In the genomic region with DNA sequence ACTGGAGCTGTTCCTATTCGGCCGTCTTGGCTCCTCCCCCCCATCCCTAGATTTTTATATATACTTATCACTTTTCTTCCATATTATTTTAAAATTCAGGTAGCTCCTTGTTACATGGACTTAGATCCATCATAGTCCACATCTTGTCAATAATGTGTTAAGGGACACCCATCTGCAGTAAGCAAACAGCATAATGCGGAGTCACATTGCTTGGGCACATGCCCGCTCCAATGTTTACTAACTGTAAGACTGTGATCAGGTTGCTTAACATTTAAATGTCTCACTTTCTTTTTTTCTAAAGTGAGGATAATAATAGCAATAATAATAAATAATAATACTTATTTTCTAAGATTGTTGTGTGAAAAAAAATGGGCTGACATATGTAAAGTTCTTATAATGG, we compare ENCODE assay signal across 26 cellular contexts.
DNase-seq lines count a peak whose midpoint lies in the region; ATAC-seq, FAIRE-seq and TF ChIP-seq lines count a peak whose summit lies in the region.
"Had no signal": no experiment of that assay in that cellular context is flagged by ENCODE, and none has a peak within 500 bp of the region (broad histone marks: within the 10 kb centered on the region; RNA-seq: fewer than 3 reads in every experiment).

No MANE protein-coding gene starts in this region.

- WGBS in prostate gland: 55% methylated on average over 4 of the region's 4 CpGs

- DNase-seq in DMS53 (lab: John Stamatoyannopoulos, UW): peak; percentile 35
- DNase-seq in DMS53 treated with DMSO at 0.1 percent for 48 hours (lab: John Stamatoyannopoulos, UW; ENCODE audit: unreplicated experiment): no peak
- DNase-seq in NCI-H345 (lab: John Stamatoyannopoulos, UW): peak; percentile 1
- DNase-seq in bronchial epithelial cell (ENCODE audit: low read depth): peak; percentile 8
- DNase-seq in prostate gland (ENCODE audit: low spot score): peak; percentile 11
- no peak for DNase-seq in kidney
- DNase-seq in DMS153 (lab: John Stamatoyannopoulos, UW): no peak
- DNase-seq: Calu3; CD8-positive, alpha-beta T cell; EL; GF-D8; H9; HFFc6; KBM-7; NCI-H1092; NCI-H146; NCI-H2029 treated with DMSO at 0.1 percent for 48 hours; NCI-H774; NK-92 treated with Interleukin-12 subunit alpha and Interleukin-12 subunit beta, amount 100 ng/mL, for 24 hours; SJCRH30; T-cell had no signal

- TF ChIP-seq POLR2A in prostate gland (IDR thresholded peaks at IDR 0.05): no peak

- H3K27me3 ChIP-seq in bronchial epithelial cell (ENCODE audit: control insufficient read depth, insufficient read depth, low read length): no peaks in the 10 kb centered on the region
- H3K27me3 ChIP-seq in prostate gland (replicated peaks; ENCODE audit: insufficient read depth): no peaks in the 10 kb centered on the region
- H3K27me3 ChIP-seq: BLaER1 treated with 17β-estradiol and CSF1 and Interleukin-3, amounts not matched to agents 10 nM and 100 nM; SJCRH30 had no signal

- no peak overlapping the region for H3K4me3 ChIP-seq in bronchial epithelial cell (ENCODE audit: low read depth, low read length)
- H3K4me3 ChIP-seq in prostate gland: no peak overlapping the region
- H3K4me3 ChIP-seq in kidney (ENCODE audit: low read length in 2 of 2): no peak overlapping the region
- H3K4me3 ChIP-seq: BLaER1 treated with 17β-estradiol and CSF1 and Interleukin-3, amounts not matched to agents 10 nM and 100 nM; SJCRH30 had no signal

- no peak for FAIRE-seq in bronchial epithelial cell (lab: Jason Lieb, UNC)
- no peak for FAIRE-seq in kidney (lab: Jason Lieb, UNC)

- H3K36me3 ChIP-seq in bronchial epithelial cell (ENCODE audit: control insufficient read depth, insufficient read depth, low read length): no peaks in the 10 kb centered on the region
- H3K36me3 ChIP-seq in prostate gland: no peaks in the 10 kb centered on the region
- no peaks in the 10 kb centered on the region for H3K36me3 ChIP-seq in kidney (ENCODE audit: control insufficient read depth in 1 of 2, insufficient read depth in 2 of 2, low read length in 2 of 2)
- H3K36me3 ChIP-seq: BLaER1 treated with 17β-estradiol and CSF1 and Interleukin-3, amounts not matched to agents 10 nM and 100 nM; SJCRH30 had no signal

- H3K4me1 ChIP-seq in prostate gland (replicated peaks) (no peaks in the 10 kb centered on the region), kidney (ENCODE audit: control insufficient read depth in 1 of 2, insufficient read depth in 1 of 2, low read depth in 1 of 2, low read length in 2 of 2) (no peaks in the 10 kb centered on the region)

- intact Hi-C loops in prostate gland (cut with DNase I) (no loop called here), kidney (cut with DNase I) (no loop called here)

- ATAC-seq in GM18870 (IDR thresholded peaks at IDR 0.05; ENCODE audit: unreplicated experiment): no peak
- ATAC-seq: CD8-positive, alpha-beta T cell; Panc1; T-cell had no signal

- no peak for TF ChIP-seq CTCF in bronchial epithelial cell (IDR thresholded peaks at IDR 0.05; ENCODE audit: insufficient read depth, low read length, severe bottlenecking)
- no peak for TF ChIP-seq CTCF in prostate gland (IDR thresholded peaks at IDR 0.05)
- no peak for TF ChIP-seq CTCF in kidney (IDR thresholded peaks at IDR 0.05; ENCODE audit: borderline replicate concordance, extremely low read depth, insufficient read depth)

- no peak overlapping the region for H3K9ac ChIP-seq in kidney (ENCODE audit: low read length in 2 of 2)
- H3K9ac ChIP-seq: BLaER1 treated with 17β-estradiol and CSF1 and Interleukin-3, amounts not matched to agents 10 nM and 100 nM had no signal

- H3K27ac ChIP-seq in prostate gland: no peak overlapping the region
- no peak overlapping the region for H3K27ac ChIP-seq in kidney (ENCODE audit: low read depth in 2 of 2, low read length in 2 of 2)
- H3K27ac ChIP-seq: 22Rv1; BLaER1 treated with 17β-estradiol and CSF1 and Interleukin-3, amounts not matched to agents 10 nM and 100 nM; HL-60; SJCRH30 had no signal

- H3K9me3 ChIP-seq in prostate gland (no peaks in the 10 kb centered on the region), kidney (ENCODE audit: control insufficient read depth in 1 of 2, low read length in 2 of 2) (no peaks in the 10 kb centered on the region)
- H3K9me3 ChIP-seq: BLaER1 treated with 17β-estradiol and CSF1 and Interleukin-3, amounts not matched to agents 10 nM and 100 nM; SJCRH30 had no signal

Comparison
In these comparisons a context has a peak if more than half of its experiments do, and no peak if none do; other contexts are left out.
1. DNase-seq: peak in DMS53 (single experiment), NCI-H345 (single experiment), bronchial epithelial cell (single experiment) and prostate gland (single experiment); none in DMS53 treated with DMSO at 0.1 percent for 48 hours (single experiment), kidney (single experiment) and DMS153 (single experiment).